ENCODE assay signal across 2 cellular contexts in genomic region chr11:72251614-72252013, GRCh38.
TF ChIP-seq lines count a peak whose summit lies in the region.

No MANE protein-coding gene starts in this region.

TF ChIP-seq in GM12891, 5 proteins besides CTCF, POLR2A, EP300 and RAD21:
- no peak for TF ChIP-seq POLR2AphosphoS5 (IDR thresholded peaks at IDR 0.05; ENCODE audit: low read depth, low read length)
- no peak for TF ChIP-seq TAF1 (IDR thresholded peaks at IDR 0.05; ENCODE audit: low read depth, low read length)
- no peak for TF ChIP-seq PAX5 (IDR thresholded peaks at IDR 0.05; ENCODE audit: insufficient read depth, low read length, severe bottlenecking)
- TF ChIP-seq POU2F2 (IDR thresholded peaks at IDR 0.05; ENCODE audit: low read depth, low read length) = no peak
- 0 out of 2 replicates have a peak, but pooled peaks have one; percentile 22 for TF ChIP-seq SPI1 (IDR thresholded peaks at IDR 0.05; ENCODE audit: low read depth, low read length)

TF ChIP-seq in GM12878, 131 proteins besides CTCF, POLR2A, EP300 and RAD21:
- peak; percentile 25; the same call in 1 of the 2 replicates for TF ChIP-seq SPI1 (IDR thresholded peaks at IDR 0.05; ENCODE audit: borderline replicate concordance, insufficient read depth, low read depth, low read length)
- no peak for TF ChIP-seq NRF1 (conservative IDR thresholded peaks at IDR 0.05; ENCODE audit: low read depth, low read length)
- TF ChIP-seq TCF12 (IDR thresholded peaks at IDR 0.05; ENCODE audit: low read depth, low read length) = no peak
- no peak for TF ChIP-seq RELB (IDR thresholded peaks at IDR 0.05; ENCODE audit: low read depth)
